Comparison of ENCODE assay signal across 8 cellular contexts in genomic region chr20:49938173-49939163, GRCh38. TPM values are rescaled to one million over a fixed set of nuclear protein-coding genes. Genes with fewer than 3 reads are reported as not detected.
DNase-seq lines count a peak whose midpoint lies in the region; ATAC-seq lines count a peak whose summit lies in the region.

No MANE protein-coding gene starts in this region.

- no peaks in the 10 kb centered on the region for H3K9me3 Mint-ChIP-seq in T-helper 1 cell treated with Interleukin-12 subunit alpha and Interleukin-12 subunit beta and Interleukin-4 antibody, amounts not matched to agents 30 μg/mL and 1 μg/mL, for 36 hours
- H3K9me3 Mint-ChIP-seq in activated naive CD8-positive, alpha-beta T cell treated with anti-CD3 and anti-CD28 coated beads for 36 hours: no peaks in the 10 kb centered on the region
- H3K9me3 Mint-ChIP-seq in immature natural killer cell: no peaks in the 10 kb centered on the region

- no peak for DNase-seq in T-helper 1 cell
- no peak for DNase-seq in activated naive CD8-positive, alpha-beta T cell treated with anti-CD3 and anti-CD28 coated beads for 36 hours
- no peak for DNase-seq in immature natural killer cell
- DNase-seq in NCI-H748 (lab: John Stamatoyannopoulos, UW; ENCODE audit: unreplicated experiment): no peak

- peaks cover 15 to 16% of the 10 kb centered on the region in 2 donors for H3K36me3 ChIP-seq in stomach smooth muscle (ENCODE audit: control insufficient read depth in 2 of 2, insufficient read depth in 2 of 2, low read length in 2 of 2)

- peaks cover 28% of the 10 kb centered on the region for H3K4me1 ChIP-seq in stomach smooth muscle (ENCODE audit: control insufficient read depth, insufficient read depth, low read length)

- H3K27me3 ChIP-seq in stomach smooth muscle (ENCODE audit: control insufficient read depth in 1 of 2, insufficient read depth in 2 of 2, low read length in 2 of 2): no peaks in the 10 kb centered on the region

- H3K27ac Mint-ChIP-seq in T-helper 1 cell treated with Interleukin-12 subunit alpha and Interleukin-12 subunit beta and Interleukin-4 antibody, amounts not matched to agents 30 μg/mL and 1 μg/mL, for 36 hours: peak overlapping the region; percentile 61
- H3K27ac Mint-ChIP-seq in activated naive CD8-positive, alpha-beta T cell treated with anti-CD3 and anti-CD28 coated beads for 36 hours: peak overlapping the region; percentile 32
- peak overlapping the region; percentile 31 to 66 (median 60) for H3K27ac Mint-ChIP-seq in immature natural killer cell

- peak overlapping the region; percentile 57 to 62 for H3K4me3 ChIP-seq in stomach smooth muscle (ENCODE audit: low read length in 2 of 2)

- H3K9me3 ChIP-seq in stomach smooth muscle (ENCODE audit: control insufficient read depth in 2 of 2, low read length in 2 of 2): no peaks in the 10 kb centered on the region

- H3K36me3 Mint-ChIP-seq in T-helper 1 cell treated with Interleukin-12 subunit alpha and Interleukin-12 subunit beta and Interleukin-4 antibody, amounts not matched to agents 30 μg/mL and 1 μg/mL, for 36 hours (ENCODE audit: low read depth): peaks cover 26% of the 10 kb centered on the region
- peaks cover 29% of the 10 kb centered on the region for H3K36me3 Mint-ChIP-seq in activated naive CD8-positive, alpha-beta T cell treated with anti-CD3 and anti-CD28 coated beads for 36 hours
- peaks cover 0 to 7% (median 0%) of the 10 kb centered on the region in 3 donors for H3K36me3 Mint-ChIP-seq in immature natural killer cell

- H3K4me1 Mint-ChIP-seq in T-helper 1 cell treated with Interleukin-12 subunit alpha and Interleukin-12 subunit beta and Interleukin-4 antibody, amounts not matched to agents 30 μg/mL and 1 μg/mL, for 36 hours (ENCODE audit: low read depth): peaks cover 39% of the 10 kb centered on the region
- H3K4me1 Mint-ChIP-seq in activated naive CD8-positive, alpha-beta T cell treated with anti-CD3 and anti-CD28 coated beads for 36 hours: peaks cover 44% of the 10 kb centered on the region
- H3K4me1 Mint-ChIP-seq in immature natural killer cell: peaks cover 52 to 71% of the 10 kb centered on the region in 2 donors

- peak overlapping the region in 1 of 2 donors; percentile 24 for H3K9ac ChIP-seq in stomach smooth muscle (ENCODE audit: low read length in 2 of 2)

- ATAC-seq in HG03280 (IDR thresholded peaks at IDR 0.05; ENCODE audit: unreplicated experiment) (no peak), GM18858 (IDR thresholded peaks at IDR 0.05; ENCODE audit: unreplicated experiment) (no peak)

- H3K4me3 Mint-ChIP-seq in T-helper 1 cell treated with Interleukin-12 subunit alpha and Interleukin-12 subunit beta and Interleukin-4 antibody, amounts not matched to agents 30 μg/mL and 1 μg/mL, for 36 hours: peak overlapping the region; percentile 74
- peak overlapping the region; percentile 97 for H3K4me3 Mint-ChIP-seq in activated naive CD8-positive, alpha-beta T cell treated with anti-CD3 and anti-CD28 coated beads for 36 hours
- H3K4me3 Mint-ChIP-seq in immature natural killer cell: peak overlapping the region; percentile 30 to 89 (median 62)

- H3K27me3 Mint-ChIP-seq in T-helper 1 cell treated with Interleukin-12 subunit alpha and Interleukin-12 subunit beta and Interleukin-4 antibody, amounts not matched to agents 30 μg/mL and 1 μg/mL, for 36 hours (ENCODE audit: low read depth): no peaks in the 10 kb centered on the region
- H3K27me3 Mint-ChIP-seq in activated naive CD8-positive, alpha-beta T cell treated with anti-CD3 and anti-CD28 coated beads for 36 hours: no peaks in the 10 kb centered on the region
- peaks cover 5 to 11% (median 6%) of the 10 kb centered on the region in 3 donors for H3K27me3 Mint-ChIP-seq in immature natural killer cell (ENCODE audit: low read depth in 3 of 3)

- no peak overlapping the region for H3K27ac ChIP-seq in stomach smooth muscle (ENCODE audit: low read length)

RNA-seq across cellular contexts. Expression of gene RNF114, which starts 2.3 kb away (rescaled TPM):
- 10 to 100 TPM; 61.5 to 70.7 TPM for total RNA-seq in activated naive CD8-positive, alpha-beta T cell treated with anti-CD3 and anti-CD28 coated beads for 36 hours
- 100 to 1,000 TPM in 1 of 3 donors, 10 to 100 TPM in 2; 87.1 to 104 (median 97.6) TPM for polyA plus RNA-seq in immature natural killer cell

RNA-seq across cellular contexts. Expression of gene SPATA2, which starts 23.1 kb away (rescaled TPM):
- total RNA-seq in activated naive CD8-positive, alpha-beta T cell treated with anti-CD3 and anti-CD28 coated beads for 36 hours: 10 to 100 TPM; 11.2 to 11.6 TPM
- polyA plus RNA-seq in immature natural killer cell: 1 to 10 TPM; 1.2 to 5.3 (median 2.2) TPM

RNA-seq across cellular contexts. Expression of gene SNAI1, which starts 44.3 kb away (rescaled TPM):
- under 1 TPM; 0.82 to 0.93 TPM for total RNA-seq in activated naive CD8-positive, alpha-beta T cell treated with anti-CD3 and anti-CD28 coated beads for 36 hours
- under 1 TPM in 2 of 3 donors, not detected in 1; 0.36 to 0.68 TPM for polyA plus RNA-seq in immature natural killer cell
